ENCODE assay signal across 8 cellular contexts in the genomic region with DNA sequence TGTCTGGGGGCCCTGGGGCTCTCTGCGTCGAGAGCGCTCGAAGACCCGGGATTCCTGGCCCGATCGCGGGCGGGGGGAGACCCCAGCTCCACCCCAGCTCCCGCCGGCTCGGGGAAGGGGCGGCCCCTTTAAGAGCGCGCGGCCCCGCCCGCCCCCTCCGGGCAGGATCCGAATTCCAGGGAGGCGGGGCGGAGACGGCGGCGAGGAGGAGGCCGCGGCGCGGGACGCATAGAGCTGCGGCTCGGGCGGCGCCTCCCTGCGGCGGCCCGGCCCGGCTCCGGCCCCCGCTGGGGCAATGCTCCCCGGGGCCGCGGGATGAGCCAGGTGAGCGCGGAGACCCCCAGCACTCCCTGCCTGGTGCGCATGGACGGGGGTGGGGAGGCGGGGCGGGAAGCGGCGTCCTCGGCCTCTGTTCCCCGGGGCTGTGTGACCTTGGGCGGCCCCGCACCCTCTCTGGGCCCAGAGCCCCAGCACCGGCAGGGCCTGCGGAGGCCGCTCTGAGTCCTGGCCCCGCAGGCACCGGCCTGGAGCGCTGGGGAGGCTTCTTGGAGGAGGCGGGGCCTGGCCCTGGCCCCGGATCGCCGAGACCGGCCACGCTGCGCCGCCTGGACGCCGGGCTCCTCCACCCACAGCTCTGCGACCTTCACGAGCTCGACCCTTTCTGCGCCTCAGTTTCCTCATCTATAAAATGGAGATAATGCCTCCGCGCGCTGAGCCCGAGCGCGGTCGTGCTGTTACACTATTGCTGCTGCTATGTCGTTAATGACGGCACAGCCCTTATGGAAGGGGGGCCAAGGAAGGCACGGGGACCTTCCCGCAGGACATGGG. TPM values are rescaled to one million over a fixed set of nuclear protein-coding genes. Genes with fewer than 3 reads are reported as not detected.
DNase-seq lines count a peak whose midpoint lies in the region; ATAC-seq and TF ChIP-seq lines count a peak whose summit lies in the region.

No MANE protein-coding gene starts in this region.

- no peak for TF ChIP-seq EP300 in ovary (IDR thresholded peaks at IDR 0.05)

- H3K36me3 ChIP-seq in HAP-1 (replicated peaks) (no peaks in the 10 kb centered on the region; the same call in none of the 2 replicates), left ventricle myocardium inferior (no peaks in the 10 kb centered on the region), ovary (no peaks in the 10 kb centered on the region)

- ATAC-seq in HG02870 (IDR thresholded peaks at IDR 0.05; ENCODE audit: unreplicated experiment) (no peak), HG03460 (IDR thresholded peaks at IDR 0.05; ENCODE audit: unreplicated experiment) (no peak)

- H3K9me3 ChIP-seq in HAP-1 (no peaks in the 10 kb centered on the region), left ventricle myocardium inferior (replicated peaks) (no peaks in the 10 kb centered on the region), ovary (no peaks in the 10 kb centered on the region)

- H3K27me3 ChIP-seq in HAP-1 (ENCODE audit: low read depth): no peaks in the 10 kb centered on the region
- no peaks in the 10 kb centered on the region for H3K27me3 ChIP-seq in left ventricle myocardium inferior (ENCODE audit: low read depth)
- no peaks in the 10 kb centered on the region for H3K27me3 ChIP-seq in ovary

- 2% methylated on average over 45 to 86 of the region's 86 CpGs for WGBS in ovary, 3 donors

- intact Hi-C loops in left ventricle myocardium inferior (cut with micrococcal nuclease): no loop called here
- intact Hi-C loops in ovary (cut with DNase I): no loop called here

- in situ Hi-C loops in HAP-1 (cut with MboI; ENCODE audit: low sequenced_read_pairs): no loop called here

- peak overlapping the region; percentile 64 for H3K4me3 ChIP-seq in HAP-1
- H3K4me3 ChIP-seq in left ventricle myocardium inferior: peak overlapping the region; percentile 94
- peak overlapping the region; percentile 80 for H3K4me3 ChIP-seq in ovary

- DNase-seq in HAP-1 (ENCODE audit: low spot score in 2 of 2): peak; percentile 86 to 92
- peak; percentile 43 for DNase-seq in NOMO-1 treated with dmso at 0.1 percent for 144 hours (lab: John Stamatoyannopoulos, UW; ENCODE audit: unreplicated experiment)
- DNase-seq in amygdala (lab: John Stamatoyannopoulos, UW): peak in 33 of 56 donors; percentile 27 to 76 (median 58)
- peak; percentile 88 for DNase-seq in left ventricle myocardium inferior
- DNase-seq in ovary: peak; percentile 78 to 89 (median 83)

- H3K27ac ChIP-seq in C4-2B: peak overlapping the region; percentile 96
- H3K27ac ChIP-seq in left ventricle myocardium inferior (replicated peaks): peak overlapping the region; percentile 97
- peak overlapping the region; percentile 46 to 75 for H3K27ac ChIP-seq in ovary

- TF ChIP-seq CTCF in C4-2B (conservative IDR thresholded peaks at IDR 0.05) (no peak), left ventricle myocardium inferior (IDR thresholded peaks at IDR 0.05; ENCODE audit: borderline replicate concordance) (no peak), ovary (IDR thresholded peaks at IDR 0.05) (no peak)

- TF ChIP-seq POLR2A in ovary (IDR thresholded peaks at IDR 0.05): peak; percentile 43

- H3K4me1 ChIP-seq in HAP-1: peaks cover 10% of the 10 kb centered on the region; the same call in 1 of the 2 replicates
- H3K4me1 ChIP-seq in left ventricle myocardium inferior: peaks cover 76% of the 10 kb centered on the region
- H3K4me1 ChIP-seq in ovary (ENCODE audit: insufficient read depth): peaks cover 21% of the 10 kb centered on the region

RNA-seq across cellular contexts. Expression of a gene that starts 0.6 kb away (rescaled TPM):
- 22.4 TPM for total RNA-seq in left ventricle myocardium inferior
- 10 to 100 TPM in 4 of 7 donors, 1 to 10 TPM in 3; 6.2 to 21.0 (median 12.5) TPM for total RNA-seq in ovary
- 1 to 10 TPM; 2.1 to 9.8 TPM for polyA plus RNA-seq in ovary

RNA-seq across cellular contexts. Expression of a gene that starts 8.5 kb away (rescaled TPM):
- 1.4 TPM for total RNA-seq in left ventricle myocardium inferior
- under 1 TPM in 4 of 7 donors, not detected in 3; 0.22 to 0.53 (median 0.41) TPM for total RNA-seq in ovary
- polyA plus RNA-seq in ovary: under 1 TPM; 0.30 to 0.45 TPM

RNA-seq across cellular contexts. Expression of a gene that starts 39.0 kb away (rescaled TPM):
- total RNA-seq in left ventricle myocardium inferior: 122 TPM
- total RNA-seq in ovary: 100 to 1,000 TPM; 127 to 191 (median 170) TPM
- 100 to 1,000 TPM; 136 to 175 TPM for polyA plus RNA-seq in ovary

RNA-seq across cellular contexts. Expression of a gene that starts 39.3 kb away (rescaled TPM):
- total RNA-seq in left ventricle myocardium inferior: 15.0 TPM
- total RNA-seq in ovary: 10 to 100 TPM; 16.9 to 26.8 (median 19.4) TPM
- polyA plus RNA-seq in ovary: 10 to 100 TPM in 1 of 2 donors, 1 to 10 TPM in 1; 4.2 to 22.5 TPM
